26 cellular contexts compared by ENCODE assay signal in genomic region chr1:198030682-198031081, GRCh38.
DNase-seq lines count a peak whose midpoint lies in the region; ATAC-seq and TF ChIP-seq lines count a peak whose summit lies in the region.
"Had no signal": no experiment of that assay in that cellular context is flagged by ENCODE, and none has a peak within 500 bp of the region (broad histone marks: within the 10 kb centered on the region; RNA-seq: fewer than 3 reads in every experiment).

No MANE protein-coding gene starts in this region.

- peak overlapping the region; percentile 23 for H2AFZ ChIP-seq in osteoblast (ENCODE audit: low read length)
- H2AFZ ChIP-seq: GM23338 had no signal

- H3K4me3 ChIP-seq in MG63 (no peak overlapping the region), osteoblast (ENCODE audit: insufficient read depth, low read length) (no peak overlapping the region), colonic mucosa (no peak overlapping the region)
- H3K4me3 ChIP-seq: esophagus muscularis mucosa, GM23338, spleen, testis had no signal

- H3K9me3 ChIP-seq in MG63, result no peaks in the 10 kb centered on the region
- H3K9me3 ChIP-seq in osteoblast (ENCODE audit: low read depth, low read length), result no peaks in the 10 kb centered on the region
- H3K9me3 ChIP-seq in colonic mucosa, result no peaks in the 10 kb centered on the region
- H3K9me3 ChIP-seq: esophagus muscularis mucosa, spleen, testis had no signal

- H3K36me3 Mint-ChIP-seq in activated T-helper 1 cell treated with anti-CD3 and anti-CD28 coated beads, Interleukin-12 subunit alpha, Interleukin-12 subunit beta, Interleukin-2, Interleukin-4 antibody, amounts not matched to agents 30 ng/mL and 10 ng/mL and 1 ng/mL, durations not matched to agents 14 hours and 24 hours and 36 hours (ENCODE audit: low read depth), result no peaks in the 10 kb centered on the region
- H3K36me3 Mint-ChIP-seq: activated naive CD4-positive, alpha-beta T cell treated with anti-CD3 and anti-CD28 coated beads, Interleukin-2, amount 50 U/mL, for 72 hours; CD14-positive monocyte; IgD-negative memory B cell had no signal

- H3K27ac Mint-ChIP-seq in activated T-helper 1 cell treated with anti-CD3 and anti-CD28 coated beads, Interleukin-12 subunit alpha, Interleukin-12 subunit beta, Interleukin-2, Interleukin-4 antibody, amounts not matched to agents 30 ng/mL and 10 ng/mL and 1 ng/mL, durations not matched to agents 14 hours and 24 hours and 36 hours, result no peak overlapping the region
- H3K27ac Mint-ChIP-seq: activated CD4-positive, alpha-beta memory T cell treated with anti-CD3 and anti-CD28 coated beads, Interleukin-2, amount 10 ng/mL, durations not matched to agents 7 days and 5 days; activated naive CD4-positive, alpha-beta T cell treated with anti-CD3 and anti-CD28 coated beads, Interleukin-2, amount 50 U/mL, for 72 hours; activated T-cell treated with anti-CD3 and anti-CD28 coated beads, Interleukin-2, amount 50 U/mL, for 24 hours; CD14-positive monocyte; GM23338; IgD-negative memory B cell; T-helper 1 cell treated with Interleukin-12 subunit alpha and Interleukin-12 subunit beta and Interleukin-4 antibody, amounts not matched to agents 30 μg/mL and 1 μg/mL, for 36 hours had no signal

- no peaks in the 10 kb centered on the region for H3K4me1 Mint-ChIP-seq in activated T-helper 1 cell treated with anti-CD3 and anti-CD28 coated beads, Interleukin-12 subunit alpha, Interleukin-12 subunit beta, Interleukin-2, Interleukin-4 antibody, amounts not matched to agents 30 ng/mL and 10 ng/mL and 1 ng/mL, durations not matched to agents 14 hours and 24 hours and 36 hours (ENCODE audit: low read depth)
- H3K4me1 Mint-ChIP-seq: CD14-positive monocyte, GM23338, IgD-negative memory B cell, neural crest cell had no signal

- H3K36me3 ChIP-seq in MG63 (no peaks in the 10 kb centered on the region), osteoblast (ENCODE audit: insufficient read depth, low read length) (no peaks in the 10 kb centered on the region), colonic mucosa (no peaks in the 10 kb centered on the region)
- H3K36me3 ChIP-seq: esophagus muscularis mucosa, spleen had no signal

- DNase-seq in DMS 273 (lab: John Stamatoyannopoulos, UW; ENCODE audit: unreplicated experiment) (peak; percentile 4), DMS 273 treated with DMSO at 0.1 percent for 48 hours (lab: John Stamatoyannopoulos, UW) (no peak), MG63 (peak; percentile 54), fibroblast of gingiva (ENCODE audit: low read depth) (peak; percentile 9), osteoblast (ENCODE audit: insufficient read length, low spot score, missing footprints) (peak; percentile 43), colonic mucosa (no peak)
- DNase-seq in activated T-helper 1 cell treated with anti-CD3 and anti-CD28 coated beads, Interleukin-12 subunit alpha, Interleukin-12 subunit beta, Interleukin-2, Interleukin-4 antibody, amounts not matched to agents 30 ng/mL and 10 ng/mL and 1 ng/mL, durations not matched to agents 14 hours and 24 hours and 36 hours (ENCODE audit: low spot score), result no peak
- DNase-seq: activated CD4-positive, alpha-beta memory T cell treated with anti-CD3 and anti-CD28 coated beads, Interleukin-2, amount 10 ng/mL, durations not matched to agents 7 days and 5 days; activated T-cell treated with anti-CD3 and anti-CD28 coated beads, Interleukin-2, amount 50 U/mL, for 24 hours; DMS53; left cardiac atrium; midbrain; NCI-H2107; NCI-H524 treated with DMSO at 0.1 percent for 48 hours; SHP77 treated with DMSO at 0.1 percent for 48 hours; spleen; testis had no signal

- no peak for ATAC-seq in HG03159 (IDR thresholded peaks at IDR 0.05; ENCODE audit: unreplicated experiment)
- ATAC-seq: activated naive CD4-positive, alpha-beta T cell treated with anti-CD3 and anti-CD28 coated beads, Interleukin-2, amount 50 U/mL, for 72 hours; GM23338; left cardiac atrium had no signal

- TF ChIP-seq CTCF in osteoblast (IDR thresholded peaks at IDR 0.05; ENCODE audit: extremely low read depth, low read depth, low read length) (no peak), colonic mucosa (IDR thresholded peaks at IDR 0.05) (no peak)

- H3K27me3 Mint-ChIP-seq in activated T-helper 1 cell treated with anti-CD3 and anti-CD28 coated beads, Interleukin-12 subunit alpha, Interleukin-12 subunit beta, Interleukin-2, Interleukin-4 antibody, amounts not matched to agents 30 ng/mL and 10 ng/mL and 1 ng/mL, durations not matched to agents 14 hours and 24 hours and 36 hours (ENCODE audit: insufficient read depth), result peaks cover 11% of the 10 kb centered on the region
- H3K27me3 Mint-ChIP-seq: IgD-negative memory B cell had no signal

- intact Hi-C loops in activated T-helper 1 cell treated with anti-CD3 and anti-CD28 coated beads, Interleukin-12 subunit alpha, Interleukin-12 subunit beta, Interleukin-2, Interleukin-4 antibody, amounts not matched to agents 30 ng/mL and 10 ng/mL and 1 ng/mL, durations not matched to agents 14 hours and 24 hours and 36 hours (cut with micrococcal nuclease), result no loop called here
- intact Hi-C loops in colonic mucosa (cut with DNase I), result no loop called here

- H3K27me3 ChIP-seq in MG63, result no peaks in the 10 kb centered on the region
- no peaks in the 10 kb centered on the region for H3K27me3 ChIP-seq in osteoblast (ENCODE audit: insufficient read depth, low read length)
- H3K27me3 ChIP-seq in colonic mucosa, result no peaks in the 10 kb centered on the region
- H3K27me3 ChIP-seq: esophagus muscularis mucosa, testis had no signal

- H3K9me3 Mint-ChIP-seq in activated T-helper 1 cell treated with anti-CD3 and anti-CD28 coated beads, Interleukin-12 subunit alpha, Interleukin-12 subunit beta, Interleukin-2, Interleukin-4 antibody, amounts not matched to agents 30 ng/mL and 10 ng/mL and 1 ng/mL, durations not matched to agents 14 hours and 24 hours and 36 hours, result no peaks in the 10 kb centered on the region
- H3K9me3 Mint-ChIP-seq: activated CD4-positive, alpha-beta memory T cell treated with anti-CD3 and anti-CD28 coated beads, Interleukin-2, amount 10 ng/mL, durations not matched to agents 7 days and 5 days; activated naive CD4-positive, alpha-beta T cell treated with anti-CD3 and anti-CD28 coated beads, Interleukin-2, amount 50 U/mL, for 72 hours; activated T-cell treated with anti-CD3 and anti-CD28 coated beads, Interleukin-2, amount 50 U/mL, for 24 hours; GM23338; IgD-negative memory B cell; neural crest cell; T-helper 1 cell treated with Interleukin-12 subunit alpha and Interleukin-12 subunit beta and Interleukin-4 antibody, amounts not matched to agents 30 μg/mL and 1 μg/mL, for 36 hours had no signal

- no peak overlapping the region for H3K4me2 ChIP-seq in osteoblast (ENCODE audit: insufficient read depth, low read length)
- H3K4me2 ChIP-seq: GM23338 had no signal

- no peak overlapping the region for H3K4me3 Mint-ChIP-seq in activated T-helper 1 cell treated with anti-CD3 and anti-CD28 coated beads, Interleukin-12 subunit alpha, Interleukin-12 subunit beta, Interleukin-2, Interleukin-4 antibody, amounts not matched to agents 30 ng/mL and 10 ng/mL and 1 ng/mL, durations not matched to agents 14 hours and 24 hours and 36 hours
- H3K4me3 Mint-ChIP-seq: activated CD4-positive, alpha-beta memory T cell treated with anti-CD3 and anti-CD28 coated beads, Interleukin-2, amount 10 ng/mL, durations not matched to agents 7 days and 5 days; activated T-cell treated with anti-CD3 and anti-CD28 coated beads, Interleukin-2, amount 50 U/mL, for 24 hours; CD14-positive monocyte; GM23338; IgD-negative memory B cell; neural crest cell; T-helper 1 cell treated with Interleukin-12 subunit alpha and Interleukin-12 subunit beta and Interleukin-4 antibody, amounts not matched to agents 30 μg/mL and 1 μg/mL, for 36 hours had no signal

- H4K20me1 ChIP-seq in osteoblast (ENCODE audit: insufficient read depth, low read length), result no peaks in the 10 kb centered on the region

- H3K27ac ChIP-seq in osteoblast (ENCODE audit: low read depth, low read length) (no peak overlapping the region), colonic mucosa (no peak overlapping the region)
- H3K27ac ChIP-seq: 22Rv1, esophagus muscularis mucosa, spleen, testis had no signal

- H3K4me1 ChIP-seq in osteoblast (ENCODE audit: insufficient read depth, low read length) (no peaks in the 10 kb centered on the region), colonic mucosa (no peaks in the 10 kb centered on the region)
- H3K4me1 ChIP-seq: spleen, testis had no signal

- no peak overlapping the region for H3K9ac ChIP-seq in colonic mucosa (ENCODE audit: low read depth in 2 of 2, low read length in 2 of 2)

- no peaks in the 10 kb centered on the region for H3K79me2 ChIP-seq in osteoblast (ENCODE audit: insufficient read depth, low read length)

Comparison
In these comparisons a context has a peak if more than half of its experiments do, and no peak if none do; other contexts are left out.
1. DNase-seq: peak in DMS 273 (single experiment), MG63 (single experiment), fibroblast of gingiva (single experiment) and osteoblast (single experiment); none in DMS 273 treated with DMSO at 0.1 percent for 48 hours (single experiment), activated T-helper 1 cell treated with anti-CD3 and anti-CD28 coated beads, Interleukin-12 subunit alpha, Interleukin-12 subunit beta, Interleukin-2, Interleukin-4 antibody, amounts not matched to agents 30 ng/mL and 10 ng/mL and 1 ng/mL, durations not matched to agents 14 hours and 24 hours and 36 hours (single experiment) and colonic mucosa (single experiment).